Comparison of ENCODE assay signal across 1 cellular context in genomic region chr6:157728183-157728881, GRCh38.
TF ChIP-seq lines count a peak whose summit lies in the region.

No MANE protein-coding gene starts in this region.

TF ChIP-seq in HepG2, 621 proteins besides CTCF, POLR2A, EP300 and RAD21 (continued from another document and continues in another):
- TF ChIP-seq ZBED4 (CRISPR knock-in tag; IDR thresholded peaks at IDR 0.05; ENCODE audit: borderline replicate concordance) (no peak), GATA4 (IDR thresholded peaks at IDR 0.05; ENCODE audit: borderline replicate concordance, low read depth) (peak; percentile 81; the same call in 1 of the 2 replicates), ZHX2 (IDR thresholded peaks at IDR 0.05; ENCODE audit: low read depth) (peak; percentile 64; the same call in 1 of the 2 replicates), ZHX2 (CRISPR knock-in tag; IDR thresholded peaks at IDR 0.05; ENCODE audit: borderline replicate concordance) (no peak), ZNF761 (CRISPR knock-in tag; conservative IDR thresholded peaks at IDR 0.05) (no peak; the same call in 1 of the 2 replicates), YEATS4 (CRISPR knock-in tag; IDR thresholded peaks at IDR 0.05; ENCODE audit: borderline replicate concordance) (no peak), RNF219 (CRISPR knock-in tag; IDR thresholded peaks at IDR 0.05) (0 out of 2 replicates have a peak, but pooled peaks have one; percentile 42), ZNF792 (CRISPR knock-in tag; IDR thresholded peaks at IDR 0.05) (peak; percentile 31; the same call in 1 of the 2 replicates), ZBTB25 (CRISPR knock-in tag; IDR thresholded peaks at IDR 0.05) (peak; percentile 75), HNF1A (IDR thresholded peaks at IDR 0.05; ENCODE audit: low read depth) (peak; percentile 68), HNF1A (CRISPR knock-in tag; IDR thresholded peaks at IDR 0.05; ENCODE audit: borderline replicate concordance) (peak; percentile 65; the same call in 1 of the 2 replicates), ZNF569 (CRISPR knock-in tag; IDR thresholded peaks at IDR 0.05; ENCODE audit: borderline replicate concordance) (no peak), ONECUT2 (CRISPR knock-in tag; IDR thresholded peaks at IDR 0.05) (peak; percentile 66), SKI (IDR thresholded peaks at IDR 0.05; ENCODE audit: partially characterized antibody) (no peak), SIX4 (CRISPR knock-in tag; IDR thresholded peaks at IDR 0.05) (peak; percentile 67), KLF16 (CRISPR knock-in tag; IDR thresholded peaks at IDR 0.05) (peak in 1 of 2 experiments; percentile 80; a peak in 1 of 4 replicates), TBX2 (CRISPR knock-in tag; IDR thresholded peaks at IDR 0.05; ENCODE audit: borderline replicate concordance) (peak; percentile 76; the same call in 1 of the 2 replicates), SALL1 (CRISPR knock-in tag; IDR thresholded peaks at IDR 0.05) (peak; percentile 97), ASH2L (IDR thresholded peaks at IDR 0.05; ENCODE audit: insufficient read length, low read depth, low read length) (peak; percentile 71), SOX5 (CRISPR knock-in tag; IDR thresholded peaks at IDR 0.05; ENCODE audit: borderline replicate concordance) (peak; percentile 99), RERE (CRISPR knock-in tag; IDR thresholded peaks at IDR 0.05; ENCODE audit: low read depth) (peak; percentile 55; the same call in 1 of the 2 replicates), ZBTB38 (CRISPR knock-in tag; IDR thresholded peaks at IDR 0.05) (0 out of 2 replicates have a peak, but pooled peaks have one; percentile 18), KMT2A (CRISPR knock-in tag; IDR thresholded peaks at IDR 0.05) (peak; percentile 8; the same call in 1 of the 2 replicates), ESRRA (CRISPR knock-in tag; IDR thresholded peaks at IDR 0.05; ENCODE audit: low read depth) (peak; percentile 82), ZBTB33 (CRISPR knock-in tag; IDR thresholded peaks at IDR 0.05) (0 out of 2 replicates have a peak, but pooled peaks have one; percentile 5)
